Comparison of ENCODE assay signal across 22 cellular contexts in genomic region chr13:43284162-43284561, GRCh38.
DNase-seq lines count a peak whose midpoint lies in the region; ATAC-seq and TF ChIP-seq lines count a peak whose summit lies in the region.
"Had no signal": no experiment of that assay in that cellular context is flagged by ENCODE, and none has a peak within 500 bp of the region (broad histone marks: within the 10 kb centered on the region; RNA-seq: fewer than 3 reads in every experiment).

No MANE protein-coding gene starts in this region.

- no peaks in the 10 kb centered on the region for H3K36me3 ChIP-seq in MG63
- H3K36me3 ChIP-seq: heart right ventricle, tibial nerve had no signal

- H3K4me3 ChIP-seq in epithelial cell of esophagus (ENCODE audit: low read length): no peak overlapping the region
- no peak overlapping the region for H3K4me3 ChIP-seq in MG63
- H3K4me3 ChIP-seq: heart right ventricle, tibial nerve had no signal

- no peaks in the 10 kb centered on the region for H3K27me3 ChIP-seq in MG63
- H3K27me3 ChIP-seq: heart right ventricle, tibial nerve had no signal

- no peaks in the 10 kb centered on the region for H3K9me3 ChIP-seq in MG63
- H3K9me3 ChIP-seq: heart right ventricle, tibial nerve had no signal

- DNase-seq in HCEC 1CT (peak; percentile 86), epithelial cell of esophagus (ENCODE audit: low read depth) (peak; percentile 72), renal cortical epithelial cell (ENCODE audit: low read depth) (peak; percentile 43), hepatic stellate cell (ENCODE audit: low spot score) (no peak), MG63 (no peak)
- DNase-seq: activated CD4-positive, CD25-positive, alpha-beta regulatory T cell treated with anti-CD3 and anti-CD28 coated beads, Interleukin-2, amount 50 U/mL, for 72 hours; activated naive CD8-positive, alpha-beta T cell treated with anti-CD3 and anti-CD28 coated beads, Interleukin-2, amount 50 U/mL, for 24 hours; C1 segment of cervical spinal cord; DMS 273 treated with DMSO at 0.1 percent for 48 hours; heart right ventricle; Karpas-422; kidney; natural killer cell; NCI-H1417 treated with DMSO at 0.1 percent for 48 hours; NCI-H345; NK-92 treated with Interleukin-12 subunit alpha and Interleukin-12 subunit beta, amount 100 ng/mL, for 24 hours; SIG-M5; stimulated activated naive B cell treated with anti-CD40 and anti-IgM and Interleukin-4, amounts not matched to agents 10 μg/mL and 1 μg/mL and 100 μg/mL, for 72 hours had no signal

- no peak for TF ChIP-seq CTCF in epithelial cell of esophagus (IDR thresholded peaks at IDR 0.05; ENCODE audit: insufficient read depth, low read depth, low read length, missing control alignments)

- ATAC-seq in SK-N-SH treated with all-trans-retinoic acid at 6 μM for 48 hours (peak; percentile 76), HG03280 (IDR thresholded peaks at IDR 0.05; ENCODE audit: unreplicated experiment) (no peak), HG02623 (IDR thresholded peaks at IDR 0.05; ENCODE audit: unreplicated experiment) (no peak)
- ATAC-seq: activated naive CD8-positive, alpha-beta T cell treated with anti-CD3 and anti-CD28 coated beads, Interleukin-2, amount 50 U/mL, for 24 hours; heart right ventricle; natural killer cell; stimulated activated naive B cell treated with anti-CD40 and anti-IgM and Interleukin-4, amounts not matched to agents 10 μg/mL and 1 μg/mL and 100 μg/mL, for 72 hours had no signal

TF ChIP-seq in SK-N-SH treated with all-trans-retinoic acid at 6 μM for 48 hours, 23 proteins besides CTCF, POLR2A, EP300 and RAD21:
- TF ChIP-seq ZFP3 (CRISPR knock-in tag; IDR thresholded peaks at IDR 0.05) (no peak), TOX (CRISPR knock-in tag; IDR thresholded peaks at IDR 0.05; ENCODE audit: borderline replicate concordance) (no peak), ZNF565 (CRISPR knock-in tag; conservative IDR thresholded peaks at IDR 0.05; ENCODE audit: low read depth) (no peak), CSRNP3 (CRISPR knock-in tag; IDR thresholded peaks at IDR 0.05) (no peak), RARB (CRISPR knock-in tag; IDR thresholded peaks at IDR 0.05) (no peak), SNAI2 (CRISPR knock-in tag; IDR thresholded peaks at IDR 0.05) (no peak)

Comparison
In these comparisons a context has a peak if more than half of its experiments do, and no peak if none do; other contexts are left out.
1. DNase-seq: peak in HCEC 1CT (single experiment), epithelial cell of esophagus (single experiment) and renal cortical epithelial cell (single experiment); none in hepatic stellate cell (single experiment) and MG63 (single experiment).